Comparison of ENCODE assay signal across 9 cellular contexts in the genomic region with DNA sequence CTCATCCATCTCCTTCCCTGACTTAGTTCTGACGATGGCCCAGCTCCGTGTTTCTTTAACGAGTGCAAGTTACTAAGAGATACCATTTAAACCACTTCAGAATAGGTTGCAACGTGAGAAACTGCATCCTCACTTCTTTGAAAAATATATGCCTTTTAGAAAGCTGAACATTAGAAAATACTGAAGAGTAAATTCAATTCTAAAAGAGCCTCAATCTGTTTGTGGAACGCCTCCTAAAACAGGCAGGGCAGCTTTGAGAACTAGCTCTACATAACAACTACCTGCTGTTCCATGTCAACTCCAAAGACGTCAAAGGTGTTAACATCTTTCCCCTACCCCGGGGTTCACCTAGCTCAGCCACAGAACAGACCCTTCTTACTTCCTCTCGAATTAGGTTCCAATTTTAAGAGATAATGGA. TPM values are rescaled to one million over a fixed set of nuclear protein-coding genes. Genes with fewer than 3 reads are reported as not detected.
A peak's percentile ranks its signal among the peaks of the same experiment; 100 is the strongest.
DNase-seq lines count a peak whose midpoint lies in the region; ATAC-seq, FAIRE-seq and TF ChIP-seq lines count a peak whose summit lies in the region.
"Had no signal": no experiment of that assay in that cellular context is flagged by ENCODE, and none has a peak within 500 bp of the region (broad histone marks: within the 10 kb centered on the region; RNA-seq: fewer than 3 reads in every experiment).

No MANE protein-coding gene starts in this region.

- H3K4me1 Mint-ChIP-seq in CD4-positive, CD25-positive, alpha-beta regulatory T cell, result peaks cover 0 to 35% (median 24%) of the 10 kb centered on the region in 4 donors
- H3K4me1 Mint-ChIP-seq in chondrocyte (ENCODE audit: low read depth) (peaks cover 40% of the 10 kb centered on the region), nephron (peaks cover 30% of the 10 kb centered on the region)

- H3F3A ChIP-seq in Loucy (ENCODE audit: low read depth), result peaks cover 2% of the 10 kb centered on the region; the same call in 1 of the 2 replicates

- no peaks in the 10 kb centered on the region for H3K36me3 ChIP-seq in CD4-positive, CD25-positive, alpha-beta regulatory T cell (ENCODE audit: control insufficient read depth, insufficient read depth, low read length)
- H3K36me3 ChIP-seq in Loucy (ENCODE audit: insufficient read depth, low read length) (no peaks in the 10 kb centered on the region), upper lobe of left lung (no peaks in the 10 kb centered on the region), kidney (ENCODE audit: control insufficient read depth in 1 of 2, insufficient read depth in 2 of 2, low read length in 2 of 2) (no peaks in the 10 kb centered on the region), MG63 (no peaks in the 10 kb centered on the region)

- no peak overlapping the region for H3K4me3 ChIP-seq in CD4-positive, CD25-positive, alpha-beta regulatory T cell (ENCODE audit: low read depth, low read length)
- H3K4me3 ChIP-seq in Loucy (ENCODE audit: low read length, poor library complexity, severe bottlenecking) (peak overlapping the region; percentile 71), upper lobe of left lung (peak overlapping the region in 2 of 4 donors; percentile 57 to 58), kidney (ENCODE audit: low read length in 2 of 2) (peak overlapping the region in 1 of 2 donors; percentile 45), MG63 (no peak overlapping the region)

- no peaks in the 10 kb centered on the region for H3K79me2 ChIP-seq in Loucy (ENCODE audit: insufficient read depth, low read length)

- no peak overlapping the region for H3K9ac ChIP-seq in Loucy (ENCODE audit: low read depth, low read length, poor library complexity, severe bottlenecking)
- peak overlapping the region in 1 of 2 donors; percentile 27 for H3K9ac ChIP-seq in kidney (ENCODE audit: low read length in 2 of 2)

- TF ChIP-seq EP300 in upper lobe of left lung (IDR thresholded peaks at IDR 0.05), result no peak

- 66 to 69% methylated on average over 8 of the region's 8 CpGs for WGBS in upper lobe of left lung, 2 donors

- peaks cover 0 to 2% (median 0%) of the 10 kb centered on the region in 7 donors for H3K9me3 Mint-ChIP-seq in CD4-positive, CD25-positive, alpha-beta regulatory T cell
- H3K9me3 Mint-ChIP-seq in chondrocyte (ENCODE audit: low read depth) (no peaks in the 10 kb centered on the region), nephron (no peaks in the 10 kb centered on the region)

- no peak for ATAC-seq in CD4-positive, CD25-positive, alpha-beta regulatory T cell (ENCODE audit: low read depth in 2 of 2)
- ATAC-seq in upper lobe of left lung (ENCODE audit: low FRiP score in 2 of 2), result no peak

- no peaks in the 10 kb centered on the region for H3K9me2 ChIP-seq in Loucy (replicated peaks; ENCODE audit: low read depth, low read length)

- peak overlapping the region; percentile 22 to 85 (median 62) for H3K4me3 Mint-ChIP-seq in CD4-positive, CD25-positive, alpha-beta regulatory T cell
- H3K4me3 Mint-ChIP-seq in chondrocyte (ENCODE audit: unreplicated experiment) (peak overlapping the region; percentile 26), nephron (peak overlapping the region; percentile 72 to 84 (median 80))

- TF ChIP-seq POLR2A in upper lobe of left lung (IDR thresholded peaks at IDR 0.05), result no peak

- no peak overlapping the region for H3K27ac ChIP-seq in CD4-positive, CD25-positive, alpha-beta regulatory T cell (ENCODE audit: insufficient read depth, low read length, poor library complexity, severe bottlenecking)
- H3K27ac ChIP-seq in upper lobe of left lung, result peak overlapping the region in 1 of 4 donors; percentile 86
- H3K27ac ChIP-seq in kidney (ENCODE audit: low read depth in 2 of 2, low read length in 2 of 2), result no peak overlapping the region

- H3K27me3 Mint-ChIP-seq in CD4-positive, CD25-positive, alpha-beta regulatory T cell, result peaks cover 83% of the 10 kb centered on the region
- H3K27me3 Mint-ChIP-seq in chondrocyte (ENCODE audit: low read depth) (no peaks in the 10 kb centered on the region), nephron (ENCODE audit: low read depth) (peaks cover 80% of the 10 kb centered on the region)

- TF ChIP-seq CTCF in Loucy (conservative IDR thresholded peaks at IDR 0.05; ENCODE audit: low read length) (no peak), chondrocyte (IDR thresholded peaks at IDR 0.05) (no peak), nephron (IDR thresholded peaks at IDR 0.05; ENCODE audit: unreplicated experiment in 3 of 3) (no peak), upper lobe of left lung (IDR thresholded peaks at IDR 0.05) (no peak), kidney (IDR thresholded peaks at IDR 0.05; ENCODE audit: borderline replicate concordance, extremely low read depth, insufficient read depth) (no peak)

- H3K27ac Mint-ChIP-seq in CD4-positive, CD25-positive, alpha-beta regulatory T cell, result no peak overlapping the region
- H3K27ac Mint-ChIP-seq in chondrocyte (ENCODE audit: unreplicated experiment) (no peak overlapping the region), nephron (no peak overlapping the region)

- peaks cover 53% of the 10 kb centered on the region for H3K27me3 ChIP-seq in CD4-positive, CD25-positive, alpha-beta regulatory T cell (ENCODE audit: control insufficient read depth, insufficient read depth, low read length)
- H3K27me3 ChIP-seq in Loucy (ENCODE audit: insufficient read depth, low read length, poor library complexity, severe bottlenecking) (peaks cover 19% of the 10 kb centered on the region), upper lobe of left lung (peaks cover 0 to 39% (median 24%) of the 10 kb centered on the region in 4 donors), MG63 (peaks cover 36% of the 10 kb centered on the region)

- no peak for DNase-seq in CD4-positive, CD25-positive, alpha-beta regulatory T cell
- no peak for DNase-seq in chondrocyte (ENCODE audit: low spot score)
- no peak for DNase-seq in HuH-7.5 (ENCODE audit: low spot score)
- no peak for DNase-seq in upper lobe of left lung
- no peak for DNase-seq in kidney
- no peak for DNase-seq in MG63
- DNase-seq: mesendoderm had no signal

- H3K9me3 ChIP-seq in CD4-positive, CD25-positive, alpha-beta regulatory T cell (ENCODE audit: control insufficient read depth in 2 of 2, low read length in 2 of 2), result no peaks in the 10 kb centered on the region
- no peaks in the 10 kb centered on the region for H3K9me3 ChIP-seq in Loucy (ENCODE audit: insufficient read depth, low read depth, low read length)
- H3K9me3 ChIP-seq in upper lobe of left lung, result no peaks in the 10 kb centered on the region
- H3K9me3 ChIP-seq in kidney (ENCODE audit: control insufficient read depth in 1 of 2, low read length in 2 of 2), result no peaks in the 10 kb centered on the region
- no peaks in the 10 kb centered on the region for H3K9me3 ChIP-seq in MG63

- no peaks in the 10 kb centered on the region for H4K20me1 ChIP-seq in Loucy (ENCODE audit: insufficient read depth, low read length, poor library complexity, severe bottlenecking)

- H3K4me1 ChIP-seq in CD4-positive, CD25-positive, alpha-beta regulatory T cell (ENCODE audit: control insufficient read depth, insufficient read depth, low read length, poor library complexity, severe bottlenecking), result peaks cover 42% of the 10 kb centered on the region
- peaks cover 4% of the 10 kb centered on the region for H3K4me1 ChIP-seq in Loucy (ENCODE audit: insufficient read depth, low read length, poor library complexity, severe bottlenecking)
- H3K4me1 ChIP-seq in upper lobe of left lung, result peaks cover 25 to 46% (median 35%) of the 10 kb centered on the region in 4 donors
- H3K4me1 ChIP-seq in kidney (ENCODE audit: control insufficient read depth in 1 of 2, insufficient read depth in 1 of 2, low read depth in 1 of 2, low read length in 2 of 2), result peaks cover 4 to 7% of the 10 kb centered on the region in 2 donors

- H2AFZ ChIP-seq in Loucy (ENCODE audit: low read length), result peak overlapping the region; percentile 93

- intact Hi-C loops in kidney (cut with DNase I), result no loop called here

- peak overlapping the region; percentile 79 for H3K4me2 ChIP-seq in Loucy (ENCODE audit: low read depth, low read length, poor library complexity, severe bottlenecking)

- FAIRE-seq in kidney (lab: Jason Lieb, UNC), result no peak

- H3K36me3 Mint-ChIP-seq in CD4-positive, CD25-positive, alpha-beta regulatory T cell, result no peaks in the 10 kb centered on the region
- H3K36me3 Mint-ChIP-seq in chondrocyte (ENCODE audit: low read depth) (no peaks in the 10 kb centered on the region), nephron (ENCODE audit: low read depth) (no peaks in the 10 kb centered on the region)

RNA-seq across cellular contexts. Expression of gene BHLHE41, which starts 3.5 kb away (rescaled TPM):
- total RNA-seq in CD4-positive, CD25-positive, alpha-beta regulatory T cell, result not detected
- polyA plus RNA-seq in CD4-positive, CD25-positive, alpha-beta regulatory T cell, result not detected
- total RNA-seq in chondrocyte (5.8 to 6.5 TPM (median 6.0 TPM) in 3 replicates), upper lobe of left lung (10 to 100 TPM in 5 of 6 donors, 1 to 10 TPM in 1; 9.3 to 78.6 (median 35.2) TPM), kidney (34.3 TPM)
- polyA plus RNA-seq in kidney (ENCODE audit: insufficient read depth, low read depth, low replicate concordance), result 2.2 TPM
- 0.03 TPM in 1 of 2 replicates, not detected in the other for total RNA-seq in MG63 (2014; rRNA removed; shearing (Covaris generic); ENCODE audit: low replicate concordance)

Comparison
In these comparisons a context has a peak if more than half of its experiments do, and no peak if none do; other contexts are left out.
1. H3K4me3 Mint-ChIP-seq: peak in every context shown above with its lines; median percentile 80 in nephron; 62 in CD4-positive, CD25-positive, alpha-beta regulatory T cell; 26 in chondrocyte.